ENCODE assay signal across 18 cellular contexts in the genomic region with DNA sequence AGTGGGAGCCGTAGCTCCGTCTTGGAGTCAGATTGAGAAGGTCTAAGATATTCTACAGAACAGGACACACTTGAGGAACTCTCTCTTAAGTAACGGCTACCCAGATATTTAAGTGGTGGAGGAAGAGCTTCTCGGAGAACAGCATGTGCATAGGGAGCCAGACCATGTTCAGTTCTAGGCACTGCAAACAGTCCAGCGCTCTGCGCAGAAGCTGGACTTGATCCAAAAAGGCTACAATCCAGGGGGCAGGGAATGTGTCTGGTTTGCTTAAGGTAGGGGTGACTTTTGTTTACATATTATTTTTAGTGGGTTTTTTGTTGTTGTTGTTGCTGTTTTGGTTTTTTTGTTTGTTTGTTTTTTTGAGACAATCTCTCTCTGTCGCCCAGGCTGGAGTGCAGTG. TPM values are rescaled to one million over a fixed set of nuclear protein-coding genes. Genes with fewer than 3 reads are reported as not detected.
DNase-seq lines count a peak whose midpoint lies in the region; ATAC-seq, FAIRE-seq and TF ChIP-seq lines count a peak whose summit lies in the region.
"Had no signal": no experiment of that assay in that cellular context is flagged by ENCODE, and none has a peak within 500 bp of the region (broad histone marks: within the 10 kb centered on the region; RNA-seq: fewer than 3 reads in every experiment).

No MANE protein-coding gene starts in this region.

- H2BK5ac ChIP-seq in trophoblast cell (ENCODE audit: low read depth, low read length, poor library complexity): no peak overlapping the region

- H3K4me1 ChIP-seq in right lobe of liver (peaks cover 0 to 37% (median 7%) of the 10 kb centered on the region in 4 donors), HepG2 (ENCODE audit: insufficient read depth, low read length) (peaks cover 73% of the 10 kb centered on the region), breast epithelium (peaks cover 0 to 11% of the 10 kb centered on the region in 2 donors), trophoblast cell (ENCODE audit: control insufficient read depth in 1 of 2, insufficient read depth in 2 of 2, low read length in 2 of 2) (peaks cover 3 to 7% of the 10 kb centered on the region in 2 experiments), HAP-1 (no peaks in the 10 kb centered on the region)

- no peaks in the 10 kb centered on the region for H3K27me3 ChIP-seq in right lobe of liver
- no peaks in the 10 kb centered on the region for H3K27me3 ChIP-seq in HepG2 (ENCODE audit: control insufficient read depth in 1 of 2, insufficient read depth in 2 of 2, low read length in 2 of 2)
- H3K27me3 ChIP-seq in breast epithelium: no peaks in the 10 kb centered on the region
- no peaks in the 10 kb centered on the region for H3K27me3 ChIP-seq in trophoblast cell (ENCODE audit: insufficient read depth, low read length)
- no peaks in the 10 kb centered on the region for H3K27me3 ChIP-seq in HAP-1 (ENCODE audit: low read depth)
- H3K27me3 ChIP-seq: BLaER1 treated with 17β-estradiol and CSF1 and Interleukin-3, amounts not matched to agents 10 nM and 100 nM had no signal

- H2BK120ac ChIP-seq in trophoblast cell (ENCODE audit: insufficient read depth, low read length, poor library complexity): peak overlapping the region; percentile 14

- H4K12ac ChIP-seq in trophoblast cell (ENCODE audit: low read depth, low read length): no peak overlapping the region

- H3K9ac ChIP-seq in HepG2 (ENCODE audit: insufficient read depth, low read depth, low read length): no peak overlapping the region
- no peak overlapping the region for H3K9ac ChIP-seq in trophoblast cell (ENCODE audit: low read length)
- H3K9ac ChIP-seq: BLaER1 treated with 17β-estradiol and CSF1 and Interleukin-3, amounts not matched to agents 10 nM and 100 nM had no signal

- H2AFZ ChIP-seq in HepG2 (ENCODE audit: low read length): no peak overlapping the region
- H2AFZ ChIP-seq in trophoblast cell (ENCODE audit: insufficient read depth, low read length, poor library complexity): no peak overlapping the region

- peak in 3 of 4 donors; percentile 17 to 32 (median 21) for ATAC-seq in right lobe of liver
- ATAC-seq in HepG2: no peak
- ATAC-seq: HCT116 had no signal

- in situ Hi-C loops in HepG2 (cut with HindIII; ENCODE audit: extremely low pct_ligation_motif_present, low pct_unique_long_range_greater_than_20kb) (no loop called here), HAP-1 (cut with MboI; ENCODE audit: low sequenced_read_pairs) (no loop called here)

- TF ChIP-seq CTCF in right lobe of liver (IDR thresholded peaks at IDR 0.05): no peak
- no peak for TF ChIP-seq CTCF in HepG2 (CRISPR knock-in tag; IDR thresholded peaks at IDR 0.05)
- no peak for TF ChIP-seq CTCF in breast epithelium (IDR thresholded peaks at IDR 0.05)

- no peaks in the 10 kb centered on the region for H4K20me1 ChIP-seq in HepG2 (ENCODE audit: insufficient read depth, low read length)
- H4K20me1 ChIP-seq: BLaER1 treated with 17β-estradiol and CSF1 and Interleukin-3, amounts not matched to agents 10 nM and 100 nM had no signal

- H3K18ac ChIP-seq in trophoblast cell (ENCODE audit: low read length): no peak overlapping the region

- peak overlapping the region; percentile 47 for H4K91ac ChIP-seq in trophoblast cell (ENCODE audit: low read depth, low read length)

- no peak overlapping the region for H3K27ac ChIP-seq in right lobe of liver
- H3K27ac ChIP-seq in HepG2 (ENCODE audit: extremely low read length, insufficient read depth, low read length): no peak overlapping the region
- peak overlapping the region; percentile 48 to 78 for H3K27ac ChIP-seq in breast epithelium
- no peak overlapping the region for H3K27ac ChIP-seq in trophoblast cell (ENCODE audit: low read depth, low read length)
- H3K27ac ChIP-seq: BLaER1 treated with 17β-estradiol and CSF1 and Interleukin-3, amounts not matched to agents 10 nM and 100 nM had no signal

- 64% methylated on average over 7 of the region's 7 CpGs for WGBS in right lobe of liver (ENCODE audit: insufficient coverage, low coverage, low lambda C conversion rate, missing lambda C conversion rate)
- 92% methylated on average over 7 of the region's 7 CpGs for WGBS in HepG2 (ENCODE audit: low lambda C conversion rate)
- no CpG with 5 or more reads among the region's 7 CpGs for WGBS in trophoblast cell (ENCODE audit: extremely low coverage, insufficient coverage, insufficient read length)

- no peak overlapping the region for H3K14ac ChIP-seq in trophoblast cell (ENCODE audit: low read length)

- no peaks in the 10 kb centered on the region for H3K79me1 ChIP-seq in trophoblast cell (ENCODE audit: low read length)

- H4K8ac ChIP-seq in trophoblast cell (ENCODE audit: low read depth, low read length): peak overlapping the region; percentile 23

- no peak overlapping the region for H2AK5ac ChIP-seq in trophoblast cell (ENCODE audit: low read length)

- CTCF ChIA-PET in HepG2 (lab: Yijun Ruan, JAX; ENCODE audit: low intra/inter-chr PET ratio, low total read pairs): no interaction called here

- no peak overlapping the region for H3K4me2 ChIP-seq in HepG2 (ENCODE audit: low read depth, low read length)
- no peak overlapping the region for H3K4me2 ChIP-seq in trophoblast cell (ENCODE audit: low read length)
- H3K4me2 ChIP-seq: BLaER1 treated with 17β-estradiol and CSF1 and Interleukin-3, amounts not matched to agents 10 nM and 100 nM had no signal

- no peak for TF ChIP-seq POLR2A in right lobe of liver (IDR thresholded peaks at IDR 0.05)
- TF ChIP-seq POLR2A in HepG2 (IDR thresholded peaks at IDR 0.05; ENCODE audit: insufficient read depth in 1 of 2, low read depth in 2 of 2, low read length in 2 of 2): no peak
- no peak for TF ChIP-seq POLR2A in breast epithelium (IDR thresholded peaks at IDR 0.05)

- H2BK12ac ChIP-seq in trophoblast cell (ENCODE audit: low read length): no peak overlapping the region

- POLR2A ChIA-PET in HepG2 (lab: Yijun Ruan, JAX): interaction anchor here (1.1 to 1.9 kb wide), 2 partner anchors 9 to 55 kb away, joined by 3 to 4 read pairs; partner anchors contain the start of gene TMEM267

- TF ChIP-seq RAD21 in HepG2 (CRISPR knock-in tag; IDR thresholded peaks at IDR 0.05): no peak

- no peak for FAIRE-seq in HepG2 (lab: Jason Lieb, UNC)
- FAIRE-seq: GM12891, H1, HTR-8/SVneo had no signal

- H3K79me2 ChIP-seq in HepG2 (ENCODE audit: insufficient read depth, low read length): no peaks in the 10 kb centered on the region
- no peaks in the 10 kb centered on the region for H3K79me2 ChIP-seq in trophoblast cell (ENCODE audit: control insufficient read depth, insufficient read depth, low read length, poor library complexity)

- intact Hi-C loops in right lobe of liver (cut with DNase I) (no loop called here), HepG2 (cut with micrococcal nuclease; ENCODE audit: unreplicated experiment) (no loop called here), breast epithelium (cut with DNase I; ENCODE audit: low total_unique reads) (no loop called here)

- no peak overlapping the region for H3K23ac ChIP-seq in trophoblast cell (ENCODE audit: low read length)

- H3K4me3 ChIP-seq in right lobe of liver (no peak overlapping the region), HepG2 (replicated peaks in 1 of 3; ENCODE audit: insufficient read depth in 1 of 3, low read depth in 2 of 3, low read length in 3 of 3) (no peak overlapping the region), breast epithelium (no peak overlapping the region), trophoblast cell (ENCODE audit: low read depth, low read length) (no peak overlapping the region), HAP-1 (no peak overlapping the region)
- H3K4me3 ChIP-seq: BLaER1 treated with 17β-estradiol and CSF1 and Interleukin-3, amounts not matched to agents 10 nM and 100 nM had no signal

- no peak for DNase-seq in right lobe of liver
- DNase-seq in HepG2 (ENCODE audit: low spot score): no peak
- DNase-seq in breast epithelium (ENCODE audit: low spot score in 2 of 2): no peak
- no peak for DNase-seq in trophoblast cell
- DNase-seq in iPS-NIHi11 (ENCODE audit: low spot score): no peak
- no peak for DNase-seq in HAP-1 (ENCODE audit: low spot score in 2 of 2)
- DNase-seq in NCI-H187 (lab: John Stamatoyannopoulos, UW): no peak
- DNase-seq: 8988T; ACHN; CD4-positive, alpha-beta memory T cell; DMS79; KBM-7 had no signal

- no TSS peak for BruUV-seq in HepG2 (replicated peaks; lab: Mats Ljungman, UMichigan)

- H3K4ac ChIP-seq in trophoblast cell (ENCODE audit: low read depth, low read length): no peak overlapping the region

- no peaks in the 10 kb centered on the region for H3K36me3 ChIP-seq in right lobe of liver
- H3K36me3 ChIP-seq in HepG2 (replicated peaks in 1 of 2; ENCODE audit: control insufficient read depth in 1 of 2, insufficient read depth in 2 of 2, low read length in 2 of 2): no peaks in the 10 kb centered on the region
- H3K36me3 ChIP-seq in breast epithelium: no peaks in the 10 kb centered on the region
- H3K36me3 ChIP-seq in trophoblast cell (ENCODE audit: control insufficient read depth in 1 of 2, insufficient read depth in 2 of 2, low read length in 2 of 2): no peaks in the 10 kb centered on the region
- no peaks in the 10 kb centered on the region for H3K36me3 ChIP-seq in HAP-1 (replicated peaks)
- H3K36me3 ChIP-seq: BLaER1 treated with 17β-estradiol and CSF1 and Interleukin-3, amounts not matched to agents 10 nM and 100 nM had no signal

- H3K9me3 ChIP-seq in right lobe of liver (no peaks in the 10 kb centered on the region), HepG2 (ENCODE audit: low read length) (no peaks in the 10 kb centered on the region), breast epithelium (no peaks in the 10 kb centered on the region), trophoblast cell (ENCODE audit: insufficient read depth, low read depth, low read length) (no peaks in the 10 kb centered on the region), HAP-1 (no peaks in the 10 kb centered on the region)

- TF ChIP-seq EP300 in HepG2 (IDR thresholded peaks at IDR 0.05; ENCODE audit: low read depth in 2 of 2, low read length in 2 of 2) (no peak), HepG2 (CRISPR knock-in tag; IDR thresholded peaks at IDR 0.05; ENCODE audit: borderline replicate concordance) (no peak)

RNA-seq across cellular contexts. Expression of gene CCL28, which starts 16.8 kb away (rescaled TPM):
- total RNA-seq in right lobe of liver: 1 to 10 TPM in 5 of 6 experiments, under 1 TPM in 1; 1.00 to 2.3 (median 1.3) TPM
- not detected in 2 replicates for total RNA-seq in HepG2 (2016; rRNA removed; fragmentation: Illumina TruSeq; extraction: Trizol)
- total RNA-seq in HepG2 (2016; cell fraction: cytosol; rRNA removed; fragmentation: Illumina TruSeq; extraction: Trizol; ENCODE audit: low read depth): not detected in 2 replicates
- total RNA-seq in HepG2 (2016; cell fraction: insoluble cytoplasmic fraction; rRNA removed; fragmentation: Illumina TruSeq; extraction: Trizol): not detected in 2 replicates
- total RNA-seq in HepG2 (2016; cell fraction: membrane; rRNA removed; fragmentation: Illumina TruSeq; extraction: Trizol): 0.07 TPM in 1 of 2 replicates, not detected in the other
- total RNA-seq in HepG2 (2016; cell fraction: nucleus; rRNA removed; fragmentation: Illumina TruSeq; extraction: Trizol): not detected in 2 replicates
- 0.03 and 0.08 TPM in 2 replicates for polyA plus RNA-seq in HepG2 (2011; rRNA removed)
- 0.03 TPM in 1 of 2 replicates, not detected in the other for polyA plus RNA-seq in HepG2 (2011; cell fraction: cytosol; rRNA removed)
- not detected in 2 replicates for polyA plus RNA-seq in HepG2 (2011; cell fraction: nucleus; rRNA removed)
- not detected in 2 replicates for polyA plus RNA-seq in HepG2 (2012)
- not detected in 2 replicates for polyA plus RNA-seq in HepG2 (2016; cell fraction: cytosol; fragmentation: Illumina TruSeq; extraction: Trizol; ENCODE audit: low read depth)
- polyA plus RNA-seq in HepG2 (2016; cell fraction: insoluble cytoplasmic fraction; fragmentation: Illumina TruSeq; extraction: Trizol; ENCODE audit: low read depth): not detected in 2 replicates
- polyA plus RNA-seq in HepG2 (2016; cell fraction: membrane; fragmentation: Illumina TruSeq; extraction: Trizol; ENCODE audit: low read depth): not detected in 2 replicates
- polyA plus RNA-seq in HepG2 (2016; cell fraction: nucleus; fragmentation: Illumina TruSeq; extraction: Trizol; ENCODE audit: insufficient read depth, low read depth): not detected in 2 replicates
- polyA minus RNA-seq in HepG2 (2011; rRNA and poly(A)+ RNA removed; ENCODE audit: low replicate concordance): 0.30 TPM in 1 of 2 replicates, not detected in the other
- polyA minus RNA-seq in HepG2 (2011; cell fraction: cytosol; rRNA and poly(A)+ RNA removed): not detected in 2 replicates
- polyA minus RNA-seq in HepG2 (2011; cell fraction: nucleus; rRNA and poly(A)+ RNA removed): not detected in 2 replicates
- total RNA-seq in breast epithelium: 100 to 1,000 TPM in 1 of 3 donors, 10 to 100 TPM in 1, 1 to 10 TPM in 1; 4.0 to 192 (median 53.4) TPM
- 0.19 and 0.42 TPM in 2 replicates for polyA plus RNA-seq in trophoblast cell (2013)
- total RNA-seq: G401, H1 had no signal

RNA-seq across cellular contexts. Expression of gene TMEM267, which starts 54.6 kb away (rescaled TPM):
- total RNA-seq in right lobe of liver: 1 to 10 TPM; 3.9 to 5.1 (median 4.5) TPM
- total RNA-seq in HepG2 (2016; rRNA removed; fragmentation: Illumina TruSeq; extraction: Trizol): 11.2 and 12.6 TPM in 2 replicates
- total RNA-seq in HepG2 (2016; cell fraction: cytosol; rRNA removed; fragmentation: Illumina TruSeq; extraction: Trizol; ENCODE audit: low read depth): 3.3 and 3.4 TPM in 2 replicates
- 11.4 and 14.9 TPM in 2 replicates for total RNA-seq in HepG2 (2016; cell fraction: insoluble cytoplasmic fraction; rRNA removed; fragmentation: Illumina TruSeq; extraction: Trizol)
- total RNA-seq in HepG2 (2016; cell fraction: membrane; rRNA removed; fragmentation: Illumina TruSeq; extraction: Trizol): 6.3 and 7.8 TPM in 2 replicates
- 9.4 and 13.9 TPM in 2 replicates for total RNA-seq in HepG2 (2016; cell fraction: nucleus; rRNA removed; fragmentation: Illumina TruSeq; extraction: Trizol)
- 8.0 and 8.9 TPM in 2 replicates for polyA plus RNA-seq in HepG2 (2011; rRNA removed)
- polyA plus RNA-seq in HepG2 (2011; cell fraction: cytosol; rRNA removed): 1.8 and 4.4 TPM in 2 replicates
- polyA plus RNA-seq in HepG2 (2011; cell fraction: nucleus; rRNA removed): 5.2 and 6.3 TPM in 2 replicates
- polyA plus RNA-seq in HepG2 (2012): 7.4 and 8.6 TPM in 2 replicates
- 0.42 and 0.80 TPM in 2 replicates for polyA plus RNA-seq in HepG2 (2016; cell fraction: cytosol; fragmentation: Illumina TruSeq; extraction: Trizol; ENCODE audit: low read depth)
- polyA plus RNA-seq in HepG2 (2016; cell fraction: insoluble cytoplasmic fraction; fragmentation: Illumina TruSeq; extraction: Trizol; ENCODE audit: low read depth): 8.8 and 10.2 TPM in 2 replicates
- polyA plus RNA-seq in HepG2 (2016; cell fraction: membrane; fragmentation: Illumina TruSeq; extraction: Trizol; ENCODE audit: low read depth): 2.3 and 2.7 TPM in 2 replicates
- polyA plus RNA-seq in HepG2 (2016; cell fraction: nucleus; fragmentation: Illumina TruSeq; extraction: Trizol; ENCODE audit: insufficient read depth, low read depth): 17.0 and 17.2 TPM in 2 replicates
- 8.2 and 22.2 TPM in 2 replicates for polyA minus RNA-seq in HepG2 (2011; rRNA and poly(A)+ RNA removed; ENCODE audit: low replicate concordance)
- 6.6 and 7.4 TPM in 2 replicates for polyA minus RNA-seq in HepG2 (2011; cell fraction: cytosol; rRNA and poly(A)+ RNA removed)
- 5.3 and 8.7 TPM in 2 replicates for polyA minus RNA-seq in HepG2 (2011; cell fraction: nucleus; rRNA and poly(A)+ RNA removed)
- total RNA-seq in breast epithelium: 10 to 100 TPM; 11.7 to 21.7 (median 16.1) TPM
- polyA plus RNA-seq in trophoblast cell (2013): 3.7 and 4.1 TPM in 2 replicates

Comparison
In these comparisons a context has a peak if more than half of its experiments do, and no peak if none do; other contexts are left out.
1. H3K27ac ChIP-seq: peak in breast epithelium (2 of 2); none in right lobe of liver (0 of 3), HepG2 (single experiment) and trophoblast cell (single experiment).